Comparison of ENCODE assay signal across 1 cellular context in genomic region chr1:22078133-22078532, GRCh38.
TF ChIP-seq lines count a peak whose summit lies in the region.

No MANE protein-coding gene starts in this region.

TF ChIP-seq in HepG2, 621 proteins besides CTCF, POLR2A, EP300 and RAD21:
- TF ChIP-seq KDM4B (CRISPR knock-in tag; IDR thresholded peaks at IDR 0.05) = no peak
- TF ChIP-seq RFX5 (IDR thresholded peaks at IDR 0.05; ENCODE audit: low read depth, low read length) = no peak
- no peak for TF ChIP-seq IKZF1 (IDR thresholded peaks at IDR 0.05)
- TF ChIP-seq SP2 (CRISPR knock-in tag; IDR thresholded peaks at IDR 0.05) = no peak
- no peak for TF ChIP-seq ZFP82 (CRISPR knock-in tag; IDR thresholded peaks at IDR 0.05; ENCODE audit: borderline replicate concordance)
